Comparison of ENCODE assay signal across 26 cellular contexts in genomic region chrX:17323397-17323796, GRCh38. TPM values are rescaled to one million over a fixed set of nuclear protein-coding genes. Genes with fewer than 3 reads are reported as not detected.
DNase-seq lines count a peak whose midpoint lies in the region; ATAC-seq, FAIRE-seq and TF ChIP-seq lines count a peak whose summit lies in the region.
"Had no signal": no experiment of that assay in that cellular context is flagged by ENCODE, and none has a peak within 500 bp of the region (broad histone marks: within the 10 kb centered on the region; RNA-seq: fewer than 3 reads in every experiment).

No MANE protein-coding gene starts in this region.

- no peaks in the 10 kb centered on the region for H3K9me2 ChIP-seq in HCT116 (ENCODE audit: insufficient read depth)

- no peak for FAIRE-seq in D721Med (lab: Jason Lieb, UNC)
- FAIRE-seq: GM12891 had no signal

- TF ChIP-seq POLR2A in HCT116 (IDR thresholded peaks at IDR 0.05; ENCODE audit: borderline replicate concordance, extremely low read depth, insufficient read depth, insufficient read length) = no peak

- H3K79me2 ChIP-seq in HCT116 (ENCODE audit: insufficient read depth, low read length) = no peaks in the 10 kb centered on the region

- no peak overlapping the region for H2AFZ ChIP-seq in HCT116 (ENCODE audit: low read depth, low read length, poor library complexity, severe bottlenecking)

- no peak overlapping the region for H3K27ac ChIP-seq in HCT116 (ENCODE audit: low read depth, low read length)

- H3K36me3 ChIP-seq in HCT116 (ENCODE audit: control insufficient read depth in 1 of 2, insufficient read depth in 2 of 2, low read length in 2 of 2) = no peaks in the 10 kb centered on the region

- TF ChIP-seq CTCF in D721Med (IDR thresholded peaks at IDR 0.05; ENCODE audit: insufficient read depth, missing control alignments) = peak; percentile 20
- peak in 1 of 3 experiments; percentile 34; a peak in 1 of 6 replicates for TF ChIP-seq CTCF in HCT116 (IDR thresholded peaks at IDR 0.05 in 2 of 3, conservative IDR thresholded peaks at IDR 0.05 in 1 of 3; ENCODE audit: borderline replicate concordance in 1 of 3, insufficient read depth in 1 of 3, low read depth in 2 of 3, low read length in 2 of 3)
- peak; percentile 31 for TF ChIP-seq CTCF in epithelial cell of proximal tubule (conservative IDR thresholded peaks at IDR 0.05; ENCODE audit: low read depth, low read length)

- peak; percentile 29 for TF ChIP-seq RAD21 in HCT116 (IDR thresholded peaks at IDR 0.05; ENCODE audit: low read depth)

- intact Hi-C loops in HCT116 (cut with micrococcal nuclease) = no loop called here

- H3K27me3 ChIP-seq in HCT116 (ENCODE audit: insufficient read depth, low read length) = no peaks in the 10 kb centered on the region

- ATAC-seq in HCT116 = 0 out of 2 replicates have a peak, but pooled peaks have one; percentile 44
- ATAC-seq: Panc1, SK-N-SH treated with all-trans-retinoic acid at 6 μM for 48 hours had no signal

- no peak overlapping the region for H3K4me3 ChIP-seq in HCT116 (replicated peaks in 1 of 2; ENCODE audit: low read depth in 1 of 2, low read length in 2 of 2)
- H3K4me3 ChIP-seq in epithelial cell of proximal tubule (ENCODE audit: low read depth, low read length) = no peak overlapping the region

- no peak overlapping the region for H3K9ac ChIP-seq in HCT116 (ENCODE audit: low read length)

- in situ Hi-C loops in SK-MEL-5 (cut with HindIII; ENCODE audit: low pct_unique_long_range_greater_than_20kb, low sequenced_read_pairs) = no loop called here

- no TSS peak for BruUV-seq in HCT116 (replicated peaks; lab: Mats Ljungman, UMichigan)

- no peak overlapping the region for H3K4me2 ChIP-seq in HCT116 (ENCODE audit: low read length)

- no peaks in the 10 kb centered on the region for H4K20me1 ChIP-seq in HCT116 (ENCODE audit: insufficient read depth)

- POLR2A ChIA-PET in HCT116 (lab: Charles Lee) = no interaction called here

- H3K9me3 ChIP-seq in HCT116 (ENCODE audit: control insufficient read depth in 1 of 2, insufficient read depth in 1 of 2, low read depth in 1 of 2, low read length in 2 of 2) = no peaks in the 10 kb centered on the region

- H3K4me1 ChIP-seq in HCT116 (ENCODE audit: control insufficient read depth in 1 of 2, insufficient read depth in 2 of 2, low read length in 2 of 2) = no peaks in the 10 kb centered on the region

- CTCF ChIA-PET in HCT116 (lab: Charles Lee) = no interaction called here

- no peak for DNase-seq in D721Med (ENCODE audit: insufficient read length, low spot score)
- DNase-seq in HCT116 (ENCODE audit: low read depth, low spot score) = no peak
- peak; percentile 3 for DNase-seq in SK-MEL-5 (ENCODE audit: low read depth, low spot score)
- no peak for DNase-seq in epithelial cell of proximal tubule (ENCODE audit: low read depth)
- no peak for DNase-seq in Ammon's horn (ENCODE audit: low spot score)
- no peak for DNase-seq in NCI-H82 treated with DMSO at 0.1 percent for 48 hours (lab: John Stamatoyannopoulos, UW; ENCODE audit: unreplicated experiment)
- DNase-seq in cerebellar nuclear complex (lab: John Stamatoyannopoulos, UW) = no peak
- DNase-seq in stimulated activated CD4-positive, alpha-beta T cell treated with anti-CD3 and anti-CD28 coated beads, Interleukin-4, amount 100 ng/mL, for 4 hours = no peak
- DNase-seq: ACHN; C1 segment of cervical spinal cord; Calu3; CD8-positive, alpha-beta memory T cell; Kasumi-1; MM.1S; NCI-H1092; NCI-H1436; NCI-H187 treated with DMSO at 0.1 percent for 48 hours; NCI-H2107; NCI-H446 treated with DMSO at 0.1 percent for 48 hours; NCI-H526 treated with DMSO at 0.1 percent for 48 hours; SIG-M5 had no signal

- RAD21 ChIA-PET in HCT116 (lab: Charles Lee; ENCODE audit: low non-redundant PET in 1 of 2, low total read pairs in 2 of 2, uncharacterized antibody in 2 of 2, unreplicated experiment in 2 of 2) = no interaction called here

TF ChIP-seq in HCT116, 20 proteins besides CTCF, POLR2A, EP300 and RAD21:
- TF ChIP-seq YY1 (IDR thresholded peaks at IDR 0.05; ENCODE audit: extremely low read depth, insufficient replicate concordance, low read depth, low read length) = no peak

RNA-seq across cellular contexts. Expression of gene NHS, which starts 51.6 kb away (rescaled TPM):
- total RNA-seq in HCT116 (2021; ENCODE audit: unreplicated experiment) (5.7 TPM), epithelial cell of proximal tubule (7.6 and 9.0 TPM in 2 replicates)
- polyA plus RNA-seq in HCT116 (2012) = 1.6 and 2.3 TPM in 2 replicates
- 0.05 TPM in 1 of 2 replicates, not detected in the other for total RNA-seq in SK-MEL-5 (2014; rRNA removed; shearing (Covaris generic))
- not detected in 2 replicates for polyA plus RNA-seq in SK-MEL-5 (2015; cell fraction: cytosol; rRNA removed)
- polyA plus RNA-seq in SK-MEL-5 (2015; cell fraction: nucleus; rRNA removed) = not detected in 2 replicates
- total RNA-seq: G401 had no signal
- polyA plus RNA-seq: CD8-positive, alpha-beta memory T cell; IgD-negative memory B cell had no signal
